15 cellular contexts compared by ENCODE assay signal in the genomic region with DNA sequence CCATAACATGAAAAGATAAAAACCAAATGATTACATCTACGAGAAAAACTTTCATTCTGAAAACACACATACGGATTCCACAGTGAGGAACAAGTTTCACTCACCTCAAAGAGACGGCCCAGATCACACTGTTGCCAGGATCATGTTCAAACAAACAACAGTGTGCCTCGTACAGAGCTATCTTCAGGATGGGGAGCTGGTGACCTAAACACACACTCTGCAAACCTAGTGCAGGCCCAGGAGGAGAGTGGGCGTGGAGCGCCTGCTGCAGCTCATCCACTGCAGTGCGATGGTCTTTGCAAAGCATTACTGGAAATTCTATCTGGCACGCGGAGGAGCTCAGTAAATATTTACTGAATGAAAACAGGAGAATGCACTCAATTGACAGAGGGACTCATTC. TPM values are rescaled to one million over a fixed set of nuclear protein-coding genes. Genes with fewer than 3 reads are reported as not detected.
DNase-seq lines count a peak whose midpoint lies in the region; ATAC-seq and TF ChIP-seq lines count a peak whose summit lies in the region.
"Had no signal": no experiment of that assay in that cellular context is flagged by ENCODE, and none has a peak within 500 bp of the region (broad histone marks: within the 10 kb centered on the region; RNA-seq: fewer than 3 reads in every experiment).

No MANE protein-coding gene starts in this region.

- no peak for TF ChIP-seq CTCF in fibroblast of mammary gland (conservative IDR thresholded peaks at IDR 0.05; ENCODE audit: control insufficient read depth, insufficient read depth, low read depth, low read length)

- no peak overlapping the region for H3K4me3 ChIP-seq in fibroblast of mammary gland (ENCODE audit: control insufficient read depth, low read depth, low read length)
- H3K4me3 ChIP-seq: K562 had no signal

- DNase-seq in activated naive CD4-positive, alpha-beta T cell treated with anti-CD3 and anti-CD28 coated beads for 36 hours = no peak
- DNase-seq in activated naive CD4-positive, alpha-beta T cell treated with anti-CD3 and anti-CD28 coated beads, Interleukin-2, amount 50 U/mL, for 16 hours = no peak
- DNase-seq in HuH-7 (ENCODE audit: low spot score) (peak; percentile 23), fibroblast of mammary gland (ENCODE audit: low read depth) (peak; percentile 19), NCI-H1105 treated with DMSO at 0.1 percent for 48 hours (lab: John Stamatoyannopoulos, UW) (no peak), amniotic stem cell (lab: John Stamatoyannopoulos, UW) (no peak)
- no peak for DNase-seq in stimulated activated effector memory CD8-positive, alpha-beta T cell treated with anti-CD3 and anti-CD28 coated beads, Interleukin-12 subunit alpha, Interleukin-12 subunit beta, amount 100 ng/mL, for 72 hours (ENCODE audit: low spot score in 2 of 2)
- DNase-seq: caudate nucleus, left cardiac atrium, NCI-H187, PC-3 had no signal

- peaks cover 2% of the 10 kb centered on the region for H3K4me1 Mint-ChIP-seq in activated naive CD4-positive, alpha-beta T cell treated with anti-CD3 and anti-CD28 coated beads for 36 hours (ENCODE audit: low read depth)
- H3K4me1 Mint-ChIP-seq in stimulated activated effector memory CD8-positive, alpha-beta T cell treated with anti-CD3 and anti-CD28 coated beads, Interleukin-12 subunit alpha, Interleukin-12 subunit beta, amount 100 ng/mL, for 72 hours = no peaks in the 10 kb centered on the region
- H3K4me1 Mint-ChIP-seq: mesothelial cell of epicardium had no signal

- H3K27ac Mint-ChIP-seq in activated naive CD4-positive, alpha-beta T cell treated with anti-CD3 and anti-CD28 coated beads for 36 hours = peak overlapping the region; percentile 7
- H3K27ac Mint-ChIP-seq in stimulated activated effector memory CD8-positive, alpha-beta T cell treated with anti-CD3 and anti-CD28 coated beads, Interleukin-12 subunit alpha, Interleukin-12 subunit beta, amount 100 ng/mL, for 72 hours = peak overlapping the region; percentile 64
- H3K27ac Mint-ChIP-seq: activated T-helper 1 cell treated with anti-CD3 and anti-CD28 coated beads, Interleukin-12 subunit alpha, Interleukin-12 subunit beta, Interleukin-2, Interleukin-4 antibody, amounts not matched to agents 30 ng/mL and 10 ng/mL and 1 ng/mL, durations not matched to agents 14 hours and 24 hours and 36 hours had no signal

- H3K4me3 Mint-ChIP-seq in activated naive CD4-positive, alpha-beta T cell treated with anti-CD3 and anti-CD28 coated beads for 36 hours = no peak overlapping the region
- H3K4me3 Mint-ChIP-seq in stimulated activated effector memory CD8-positive, alpha-beta T cell treated with anti-CD3 and anti-CD28 coated beads, Interleukin-12 subunit alpha, Interleukin-12 subunit beta, amount 100 ng/mL, for 72 hours = no peak overlapping the region
- H3K4me3 Mint-ChIP-seq: activated T-helper 1 cell treated with anti-CD3 and anti-CD28 coated beads, Interleukin-12 subunit alpha, Interleukin-12 subunit beta, Interleukin-2, Interleukin-4 antibody, amounts not matched to agents 30 ng/mL and 10 ng/mL and 1 ng/mL, durations not matched to agents 14 hours and 24 hours and 36 hours; mesothelial cell of epicardium had no signal

- H3K27me3 Mint-ChIP-seq in activated naive CD4-positive, alpha-beta T cell treated with anti-CD3 and anti-CD28 coated beads for 36 hours (ENCODE audit: low read depth) = no peaks in the 10 kb centered on the region

- peaks cover 38% of the 10 kb centered on the region for H3K36me3 Mint-ChIP-seq in activated naive CD4-positive, alpha-beta T cell treated with anti-CD3 and anti-CD28 coated beads for 36 hours (ENCODE audit: low read depth)
- H3K36me3 Mint-ChIP-seq in stimulated activated effector memory CD8-positive, alpha-beta T cell treated with anti-CD3 and anti-CD28 coated beads, Interleukin-12 subunit alpha, Interleukin-12 subunit beta, amount 100 ng/mL, for 72 hours = peaks cover 74% of the 10 kb centered on the region

- CTCF ChIA-PET in activated naive CD4-positive, alpha-beta T cell treated with anti-CD3 and anti-CD28 coated beads for 36 hours (lab: Charles Lee) = interaction anchor here (0.6 to 1.2 kb wide), 4 partner anchors 19 to 157 kb away, joined by 3 to 6 read pairs (median 4); no protein-coding TSS in a partner anchor

- ATAC-seq in stimulated activated effector memory CD8-positive, alpha-beta T cell treated with anti-CD3 and anti-CD28 coated beads, Interleukin-12 subunit alpha, Interleukin-12 subunit beta, amount 100 ng/mL, for 72 hours = no peak
- ATAC-seq in GM18858 (IDR thresholded peaks at IDR 0.05; ENCODE audit: unreplicated experiment) = no peak
- ATAC-seq: K562, left cardiac atrium, PC-3 had no signal

- intact Hi-C loops in activated naive CD4-positive, alpha-beta T cell treated with anti-CD3 and anti-CD28 coated beads for 36 hours (cut with micrococcal nuclease) = loop anchor here (10.0 kb wide), 1 partner anchor 573 kb away; no protein-coding TSS in a partner anchor

- no peaks in the 10 kb centered on the region for H3K9me3 Mint-ChIP-seq in activated naive CD4-positive, alpha-beta T cell treated with anti-CD3 and anti-CD28 coated beads for 36 hours
- H3K9me3 Mint-ChIP-seq in stimulated activated effector memory CD8-positive, alpha-beta T cell treated with anti-CD3 and anti-CD28 coated beads, Interleukin-12 subunit alpha, Interleukin-12 subunit beta, amount 100 ng/mL, for 72 hours = no peaks in the 10 kb centered on the region
- H3K9me3 Mint-ChIP-seq: activated T-helper 1 cell treated with anti-CD3 and anti-CD28 coated beads, Interleukin-12 subunit alpha, Interleukin-12 subunit beta, Interleukin-2, Interleukin-4 antibody, amounts not matched to agents 30 ng/mL and 10 ng/mL and 1 ng/mL, durations not matched to agents 14 hours and 24 hours and 36 hours had no signal

RNA-seq across cellular contexts. Expression of a gene that starts 38.5 kb away (rescaled TPM):
- total RNA-seq in activated naive CD4-positive, alpha-beta T cell treated with anti-CD3 and anti-CD28 coated beads for 36 hours = 10 to 100 TPM; 19.3 to 21.4 TPM

Comparison
In these comparisons a context has a peak if more than half of its experiments do, and no peak if none do; other contexts are left out.
1. DNase-seq: peak in HuH-7 (single experiment) and fibroblast of mammary gland (single experiment); none in activated naive CD4-positive, alpha-beta T cell treated with anti-CD3 and anti-CD28 coated beads for 36 hours (single experiment), activated naive CD4-positive, alpha-beta T cell treated with anti-CD3 and anti-CD28 coated beads, Interleukin-2, amount 50 U/mL, for 16 hours (single experiment), stimulated activated effector memory CD8-positive, alpha-beta T cell treated with anti-CD3 and anti-CD28 coated beads, Interleukin-12 subunit alpha, Interleukin-12 subunit beta, amount 100 ng/mL, for 72 hours (0 of 2), NCI-H1105 treated with DMSO at 0.1 percent for 48 hours (single experiment) and amniotic stem cell (single experiment).